In genomic region chr4:158211288-158211687, GRCh38 we compare ENCODE assay signal across 9 cellular contexts. TPM values are rescaled to one million over a fixed set of nuclear protein-coding genes. Genes with fewer than 3 reads are reported as not detected.
DNase-seq lines count a peak whose midpoint lies in the region; ATAC-seq, FAIRE-seq and TF ChIP-seq lines count a peak whose summit lies in the region.
"Had no signal": no experiment of that assay in that cellular context is flagged by ENCODE, and none has a peak within 500 bp of the region (broad histone marks: within the 10 kb centered on the region; RNA-seq: fewer than 3 reads in every experiment).

No MANE protein-coding gene starts in this region.

- H3K9me3 Mint-ChIP-seq in stimulated activated naive CD8-positive, alpha-beta T cell treated with anti-CD3 and anti-CD28 coated beads, Interleukin-15, Interleukin-2, amounts not matched to agents 100 ng/mL and 50 ng/mL, for 24 hours = no peaks in the 10 kb centered on the region
- peaks cover 2% of the 10 kb centered on the region for H3K9me3 Mint-ChIP-seq in activated T-cell treated with anti-CD3 and anti-CD28 coated beads, Interleukin-2, amount 50 U/mL, for 24 hours

- H3K4me3 ChIP-seq in bronchial epithelial cell (ENCODE audit: low read depth, low read length) = no peak overlapping the region
- H3K4me3 ChIP-seq in mucosa of descending colon = no peak overlapping the region

- ATAC-seq in stimulated activated naive CD8-positive, alpha-beta T cell treated with anti-CD3 and anti-CD28 coated beads, Interleukin-15, Interleukin-2, amounts not matched to agents 100 U/mL and 50 U/mL, for 24 hours = no peak
- ATAC-seq in mucosa of descending colon (peak; percentile 76), HG03108 (IDR thresholded peaks at IDR 0.05; ENCODE audit: unreplicated experiment) (no peak)

- H3K36me3 ChIP-seq in bronchial epithelial cell (ENCODE audit: control insufficient read depth, insufficient read depth, low read length) = peaks cover 2% of the 10 kb centered on the region
- H3K36me3 ChIP-seq in mucosa of descending colon (ENCODE audit: low read depth) = no peaks in the 10 kb centered on the region

- no peak for FAIRE-seq in bronchial epithelial cell (lab: Jason Lieb, UNC)

- no peaks in the 10 kb centered on the region for H3K36me3 Mint-ChIP-seq in stimulated activated naive CD8-positive, alpha-beta T cell treated with anti-CD3 and anti-CD28 coated beads, Interleukin-15, Interleukin-2, amounts not matched to agents 100 ng/mL and 50 ng/mL, for 24 hours (ENCODE audit: low read depth)
- H3K36me3 Mint-ChIP-seq in activated T-cell treated with anti-CD3 and anti-CD28 coated beads, Interleukin-2, amount 50 U/mL, for 24 hours (ENCODE audit: low read depth) = no peaks in the 10 kb centered on the region
- H3K36me3 Mint-ChIP-seq: memory B cell had no signal

- no peak overlapping the region for H3K27ac Mint-ChIP-seq in stimulated activated naive CD8-positive, alpha-beta T cell treated with anti-CD3 and anti-CD28 coated beads, Interleukin-15, Interleukin-2, amounts not matched to agents 100 ng/mL and 50 ng/mL, for 24 hours
- no peak overlapping the region for H3K27ac Mint-ChIP-seq in activated T-cell treated with anti-CD3 and anti-CD28 coated beads, Interleukin-2, amount 50 U/mL, for 24 hours
- H3K27ac Mint-ChIP-seq: memory B cell had no signal

- no peak for TF ChIP-seq CTCF in bronchial epithelial cell (IDR thresholded peaks at IDR 0.05; ENCODE audit: insufficient read depth, low read length, severe bottlenecking)
- no peak for TF ChIP-seq CTCF in mucosa of descending colon (IDR thresholded peaks at IDR 0.05)

- H3K9me3 ChIP-seq in mucosa of descending colon = no peaks in the 10 kb centered on the region

- H3K27me3 Mint-ChIP-seq in stimulated activated naive CD8-positive, alpha-beta T cell treated with anti-CD3 and anti-CD28 coated beads, Interleukin-15, Interleukin-2, amounts not matched to agents 100 ng/mL and 50 ng/mL, for 24 hours = peaks cover 46% of the 10 kb centered on the region
- peaks cover 43% of the 10 kb centered on the region for H3K27me3 Mint-ChIP-seq in activated T-cell treated with anti-CD3 and anti-CD28 coated beads, Interleukin-2, amount 50 U/mL, for 24 hours

- peaks cover 22% of the 10 kb centered on the region for H3K4me1 Mint-ChIP-seq in stimulated activated naive CD8-positive, alpha-beta T cell treated with anti-CD3 and anti-CD28 coated beads, Interleukin-15, Interleukin-2, amounts not matched to agents 100 ng/mL and 50 ng/mL, for 24 hours (ENCODE audit: low read depth)
- peaks cover 16% of the 10 kb centered on the region for H3K4me1 Mint-ChIP-seq in activated T-cell treated with anti-CD3 and anti-CD28 coated beads, Interleukin-2, amount 50 U/mL, for 24 hours (ENCODE audit: low read depth)
- H3K4me1 Mint-ChIP-seq: memory B cell had no signal

- intact Hi-C loops in mucosa of descending colon (cut with DNase I, micrococcal nuclease) = no loop called here

- no peaks in the 10 kb centered on the region for H3K27me3 ChIP-seq in bronchial epithelial cell (ENCODE audit: control insufficient read depth, insufficient read depth, low read length)

- DNase-seq in stimulated activated naive CD8-positive, alpha-beta T cell treated with anti-CD3 and anti-CD28 coated beads, Interleukin-15, Interleukin-2, amounts not matched to agents 100 U/mL and 50 U/mL, for 24 hours = no peak
- DNase-seq in bronchial epithelial cell (ENCODE audit: low read depth) (peak; percentile 32), mucosa of descending colon (peak; percentile 33 to 43 (median 34)), NCI-H345 (lab: John Stamatoyannopoulos, UW) (no peak), NCI-H1048 (lab: John Stamatoyannopoulos, UW) (no peak)
- no peak for DNase-seq in activated T-cell treated with anti-CD3 and anti-CD28 coated beads, Interleukin-2, amount 50 U/mL, for 24 hours

- peaks cover 3% of the 10 kb centered on the region for H3K4me1 ChIP-seq in mucosa of descending colon (ENCODE audit: low read depth)

- peak overlapping the region; percentile 56 for H3K4me3 Mint-ChIP-seq in stimulated activated naive CD8-positive, alpha-beta T cell treated with anti-CD3 and anti-CD28 coated beads, Interleukin-15, Interleukin-2, amounts not matched to agents 100 ng/mL and 50 ng/mL, for 24 hours
- H3K4me3 Mint-ChIP-seq in activated T-cell treated with anti-CD3 and anti-CD28 coated beads, Interleukin-2, amount 50 U/mL, for 24 hours = no peak overlapping the region
- H3K4me3 Mint-ChIP-seq: memory B cell had no signal

RNA-seq across cellular contexts. Expression of gene TMEM144, which starts 1.0 kb away (rescaled TPM):
- total RNA-seq in bronchial epithelial cell (4.2 and 6.9 TPM in 2 replicates), mucosa of descending colon (10 to 100 TPM; 16.1 to 36.7 (median 32.4) TPM)

RNA-seq across cellular contexts. Expression of gene GASK1B, which starts 38.5 kb away (rescaled TPM):
- total RNA-seq in bronchial epithelial cell (1.2 and 2.1 TPM in 2 replicates), mucosa of descending colon (10 to 100 TPM; 10.3 to 21.6 (median 20.2) TPM)

Comparison
In these comparisons a context has a peak if more than half of its experiments do, and no peak if none do; other contexts are left out.
1. DNase-seq: peak in bronchial epithelial cell (single experiment) and mucosa of descending colon (3 of 3); none in stimulated activated naive CD8-positive, alpha-beta T cell treated with anti-CD3 and anti-CD28 coated beads, Interleukin-15, Interleukin-2, amounts not matched to agents 100 U/mL and 50 U/mL, for 24 hours (single experiment), NCI-H345 (single experiment), activated T-cell treated with anti-CD3 and anti-CD28 coated beads, Interleukin-2, amount 50 U/mL, for 24 hours (single experiment) and NCI-H1048 (single experiment).